Comparison of ENCODE assay signal across 1 cellular context in genomic region chr3:195259564-195260285, GRCh38.
TF ChIP-seq lines count a peak whose summit lies in the region.

No MANE protein-coding gene starts in this region.

TF ChIP-seq in HepG2, 621 proteins besides CTCF, POLR2A, EP300 and RAD21 (continued from another document and continues in another):
- TF ChIP-seq ZBTB26 (CRISPR knock-in tag; IDR thresholded peaks at IDR 0.05; ENCODE audit: borderline replicate concordance) (no peak), SIX4 (CRISPR knock-in tag; IDR thresholded peaks at IDR 0.05) (0 out of 2 replicates have a peak, but pooled peaks have one; percentile 26), ZNF234 (CRISPR knock-in tag; conservative IDR thresholded peaks at IDR 0.05) (no peak), ZNF512B (CRISPR knock-in tag; IDR thresholded peaks at IDR 0.05; ENCODE audit: borderline replicate concordance) (peak; percentile 68; the same call in 1 of the 2 replicates), GZF1 (CRISPR knock-in tag; IDR thresholded peaks at IDR 0.05) (peak; percentile 82), ZNF737 (CRISPR knock-in tag; IDR thresholded peaks at IDR 0.05; ENCODE audit: borderline replicate concordance) (no peak; the same call in 1 of the 2 replicates), EZH2 (conservative IDR thresholded peaks at IDR 0.05; ENCODE audit: low read depth, low read length) (no peak), UBTF (CRISPR knock-in tag; IDR thresholded peaks at IDR 0.05) (peak; percentile 96), LRRFIP1 (CRISPR knock-in tag; conservative IDR thresholded peaks at IDR 0.05) (no peak), ISX (CRISPR knock-in tag; conservative IDR thresholded peaks at IDR 0.05) (no peak), BCL3 (CRISPR knock-in tag; IDR thresholded peaks at IDR 0.05) (no peak), ZBTB46 (CRISPR knock-in tag; IDR thresholded peaks at IDR 0.05; ENCODE audit: borderline replicate concordance) (0 out of 2 replicates have a peak, but pooled peaks have one; percentile 62), ZNF574 (CRISPR knock-in tag; IDR thresholded peaks at IDR 0.05) (peak; percentile 50; the same call in 1 of the 2 replicates), ZNF800 (CRISPR knock-in tag; IDR thresholded peaks at IDR 0.05) (0 out of 2 replicates have a peak, but pooled peaks have one; percentile 41), SMAD9 (CRISPR knock-in tag; IDR thresholded peaks at IDR 0.05) (no peak), HMGXB4 (CRISPR knock-in tag; IDR thresholded peaks at IDR 0.05; ENCODE audit: borderline replicate concordance in 1 of 2, low read depth in 1 of 2) (peak; percentile 75 to 88), MAFG (CRISPR knock-in tag; IDR thresholded peaks at IDR 0.05) (no peak), ZNF569 (CRISPR knock-in tag; IDR thresholded peaks at IDR 0.05; ENCODE audit: borderline replicate concordance) (no peak), FIP1L1 (IDR thresholded peaks at IDR 0.05; ENCODE audit: borderline replicate concordance, insufficient read depth, low read depth, low read length) (no peak), ZNF446 (CRISPR knock-in tag; IDR thresholded peaks at IDR 0.05) (peak; percentile 91), ZNF841 (CRISPR knock-in tag; IDR thresholded peaks at IDR 0.05; ENCODE audit: borderline replicate concordance) (peak; percentile 74; the same call in 1 of the 2 replicates), HDAC2 (CRISPR knock-in tag; IDR thresholded peaks at IDR 0.05) (peak; percentile 49; the same call in 1 of the 2 replicates), TAF1 (CRISPR knock-in tag; IDR thresholded peaks at IDR 0.05) (peak; percentile 76; the same call in 1 of the 2 replicates), CCAR2 (optimal IDR thresholded peaks at IDR 0.05; ENCODE audit: low read depth, low read length) (no peak), ZNF44 (CRISPR knock-in tag; IDR thresholded peaks at IDR 0.05) (no peak), SP4 (CRISPR knock-in tag; IDR thresholded peaks at IDR 0.05) (peak; percentile 79), ZNF670 (CRISPR knock-in tag; IDR thresholded peaks at IDR 0.05; ENCODE audit: borderline replicate concordance) (peak; percentile 59), SRF (IDR thresholded peaks at IDR 0.05; ENCODE audit: low read depth, low read length) (no peak), PRDM15 (CRISPR knock-in tag; IDR thresholded peaks at IDR 0.05) (no peak), ZNF501 (CRISPR knock-in tag; IDR thresholded peaks at IDR 0.05) (no peak)
